Comparison of ENCODE assay signal across 31 cellular contexts in the genomic region with DNA sequence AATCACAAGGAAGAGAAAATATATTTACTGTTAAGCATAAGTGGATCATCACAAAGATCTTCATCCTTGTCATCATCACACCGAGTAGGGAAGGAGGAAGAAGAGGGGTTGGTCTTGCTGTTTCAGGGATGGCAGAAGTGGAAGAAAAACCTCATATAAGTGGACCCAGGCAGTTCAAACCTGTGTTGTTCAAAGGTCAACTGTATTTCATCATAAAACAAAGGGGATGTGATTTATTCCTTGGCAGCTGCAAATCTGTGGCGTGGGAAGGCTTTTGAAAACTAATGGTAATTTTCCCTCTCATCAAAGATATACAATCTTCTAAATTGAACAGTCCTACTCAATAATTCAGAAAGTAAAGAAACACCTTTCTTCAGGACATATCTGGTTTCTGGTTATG.
"Had no signal": no experiment of that assay in that cellular context is flagged by ENCODE, and none has a peak within 500 bp of the region (broad histone marks: within the 10 kb centered on the region; RNA-seq: fewer than 3 reads in every experiment).

No MANE protein-coding gene starts in this region.

- H3K27ac ChIP-seq: esophagus muscularis mucosa, foreskin keratinocyte, gastroesophageal sphincter, heart left ventricle, lower lobe of right lung, ovary, psoas muscle, sigmoid colon, suprapubic skin, transverse colon, upper lobe of right lung, uterus had no signal

- H3K4me3 Mint-ChIP-seq: dendritic cell treated with granulocyte-macrophage colony-stimulating factor and Interleukin-4, amounts not matched to agents 40 ng/mL and 50 ng/mL, for 4 days; memory B cell; mesothelial cell of epicardium; natural killer cell; stimulated activated naive CD8-positive, alpha-beta T cell treated with anti-CD3 and anti-CD28 coated beads, Interleukin-15, amount 100 ng/mL, for 72 hours had no signal

- H3K9me3 ChIP-seq: esophagus muscularis mucosa, gastroesophageal sphincter, heart left ventricle, lower lobe of right lung, ovary, psoas muscle, sigmoid colon, suprapubic skin, transverse colon, upper lobe of right lung, uterus had no signal

- H3K9me3 Mint-ChIP-seq: dendritic cell treated with granulocyte-macrophage colony-stimulating factor and Interleukin-4, amounts not matched to agents 40 ng/mL and 50 ng/mL, for 4 days; memory B cell; mesothelial cell of epicardium; natural killer cell; stimulated activated naive CD8-positive, alpha-beta T cell treated with anti-CD3 and anti-CD28 coated beads, Interleukin-15, amount 100 ng/mL, for 72 hours had no signal

- DNase-seq: cerebellar nuclear complex; effector CD8-positive, alpha-beta T cell; foreskin keratinocyte; heart left ventricle; hippocampal formation; islet precursor cell; kidney glomerular epithelial cell; left ventricle myocardium superior; lower lobe of right lung; natural killer cell; occipital lobe; ovary; posterior cingulate gyrus; psoas muscle; right cardiac atrium; sigmoid colon; stimulated activated CD4-positive, alpha-beta T cell treated with anti-CD3 and anti-CD28 coated beads, Interleukin-1b, Interleukin-23, amount 100 ng/mL, for 48 hours; stimulated activated CD4-positive, alpha-beta T cell treated with anti-CD3 and anti-CD28 coated beads, Interleukin-4, amount 100 ng/mL, for 1 hour; stimulated activated CD8-positive, alpha-beta memory T cell treated with anti-CD3 and anti-CD28 coated beads, Interleukin-4, amount 100 ng/mL, for 48 hours; stimulated activated naive CD4-positive, alpha-beta T cell; stimulated activated naive CD8-positive, alpha-beta T cell treated with anti-CD3 and anti-CD28 coated beads, Interleukin-15, amount 100 ng/mL, for 72 hours; transverse colon; upper lobe of right lung; uterus had no signal

- H3K36me3 ChIP-seq: esophagus muscularis mucosa, gastroesophageal sphincter, heart left ventricle, lower lobe of right lung, ovary, sigmoid colon, suprapubic skin, transverse colon, upper lobe of right lung, uterus had no signal

- H3K27me3 Mint-ChIP-seq: dendritic cell treated with granulocyte-macrophage colony-stimulating factor and Interleukin-4, amounts not matched to agents 40 ng/mL and 50 ng/mL, for 4 days had no signal

- H3K4me3 ChIP-seq: esophagus muscularis mucosa, gastroesophageal sphincter, heart left ventricle, lower lobe of right lung, ovary, psoas muscle, sigmoid colon, skin epidermis, suprapubic skin, transverse colon, upper lobe of right lung, uterus had no signal

- H3K36me3 Mint-ChIP-seq: memory B cell, mesothelial cell of epicardium, natural killer cell had no signal

- H3K4me1 Mint-ChIP-seq: memory B cell; mesothelial cell of epicardium; natural killer cell; stimulated activated naive CD8-positive, alpha-beta T cell treated with anti-CD3 and anti-CD28 coated beads, Interleukin-15, amount 100 ng/mL, for 72 hours had no signal

- ATAC-seq: foreskin keratinocyte; gastroesophageal sphincter; heart left ventricle; left ventricle myocardium superior; lower lobe of right lung; natural killer cell; psoas muscle; right cardiac atrium; stimulated activated naive CD8-positive, alpha-beta T cell treated with anti-CD3 and anti-CD28 coated beads, Interleukin-15, amount 100 ng/mL, for 72 hours; upper lobe of right lung had no signal

- H3K27ac Mint-ChIP-seq: dendritic cell treated with granulocyte-macrophage colony-stimulating factor and Interleukin-4, amounts not matched to agents 40 ng/mL and 50 ng/mL, for 4 days; memory B cell; mesothelial cell of epicardium; natural killer cell; stimulated activated naive CD8-positive, alpha-beta T cell treated with anti-CD3 and anti-CD28 coated beads, Interleukin-15, amount 100 ng/mL, for 72 hours had no signal

- H3K4me1 ChIP-seq: esophagus muscularis mucosa, foreskin keratinocyte, gastroesophageal sphincter, lower lobe of right lung, psoas muscle, sigmoid colon, upper lobe of right lung, uterus had no signal

- H3K27me3 ChIP-seq: esophagus muscularis mucosa, foreskin keratinocyte, gastroesophageal sphincter, heart left ventricle, ovary, sigmoid colon, suprapubic skin, transverse colon, upper lobe of right lung, uterus had no signal
